In genomic region chr19:35031072-35031881, GRCh38 we compare ENCODE assay signal across 8 cellular contexts. TPM values are rescaled to one million over a fixed set of nuclear protein-coding genes. Genes with fewer than 3 reads are reported as not detected.
A peak's percentile ranks its signal among the peaks of the same experiment; 100 is the strongest.
DNase-seq lines count a peak whose midpoint lies in the region; ATAC-seq and TF ChIP-seq lines count a peak whose summit lies in the region.

No MANE protein-coding gene starts in this region.

- H3K27me3 Mint-ChIP-seq in endothelial cell (ENCODE audit: unreplicated experiment) = peaks cover 31% of the 10 kb centered on the region

- H3K4me3 Mint-ChIP-seq in endothelial cell (ENCODE audit: unreplicated experiment) = peak overlapping the region; percentile 80

- H3K4me3 ChIP-seq in PC-9 (peak overlapping the region; percentile 46; the same call in 1 of the 2 replicates), muscle layer of duodenum (ENCODE audit: low read depth in 1 of 2, low read length in 2 of 2) (peak overlapping the region; percentile 38 to 68)

- peak overlapping the region; percentile 34 for H3K27ac Mint-ChIP-seq in endothelial cell (ENCODE audit: unreplicated experiment)

- H2AFZ ChIP-seq in PC-9 = peak overlapping the region; percentile 65; the same call in 1 of the 2 replicates

- H3K27ac ChIP-seq in PC-9 = no peak overlapping the region
- H3K27ac ChIP-seq in muscle layer of duodenum (ENCODE audit: low read length) = no peak overlapping the region

- POLR2A ChIA-PET in PC-9 (lab: Charles Lee; ENCODE audit: unreplicated experiment) = interaction anchor here (0.6 kb wide), 1 partner anchor 287 kb away, joined by 10 read pairs; no protein-coding TSS in a partner anchor

- H3K79me2 ChIP-seq in PC-9 (ENCODE audit: low read depth) = no peaks in the 10 kb centered on the region

- no peaks in the 10 kb centered on the region for H3K9me3 Mint-ChIP-seq in endothelial cell (ENCODE audit: unreplicated experiment)

- H3K4me2 ChIP-seq in PC-9 = peak overlapping the region; percentile 76

- DNase-seq in Daoy (ENCODE audit: low read depth) (peak; percentile 46), PC-9 (peak in 1 of 2 experiments; percentile 35), endothelial cell (ENCODE audit: low spot score) (no peak), SHP77 treated with DMSO at 0.1 percent for 48 hours (lab: John Stamatoyannopoulos, UW) (no peak)

- CTCF ChIA-PET in PC-9 (lab: Charles Lee) = no interaction called here

- intact Hi-C loops in PC-9 (cut with micrococcal nuclease; ENCODE audit: unreplicated experiment) = no loop called here

- H3K4me1 Mint-ChIP-seq in endothelial cell (ENCODE audit: unreplicated experiment) = peaks cover 6% of the 10 kb centered on the region

- no peak for ATAC-seq in GM18511 (IDR thresholded peaks at IDR 0.05; ENCODE audit: unreplicated experiment)
- ATAC-seq in HG03159 (IDR thresholded peaks at IDR 0.05; ENCODE audit: unreplicated experiment) = no peak
- ATAC-seq in HG02623 (IDR thresholded peaks at IDR 0.05; ENCODE audit: unreplicated experiment) = no peak

- no TSS peak for BruUV-seq in PC-9 (replicated peaks; lab: Mats Ljungman, UMichigan)

- no peaks in the 10 kb centered on the region for H4K20me1 ChIP-seq in PC-9 (ENCODE audit: insufficient read depth)

- peaks cover 22% of the 10 kb centered on the region for H3K36me3 Mint-ChIP-seq in endothelial cell (ENCODE audit: low read depth, unreplicated experiment)

- H3K9me3 ChIP-seq in PC-9 (ENCODE audit: insufficient read depth, low read depth) (no peaks in the 10 kb centered on the region), muscle layer of duodenum (ENCODE audit: control insufficient read depth in 1 of 2, low read length in 2 of 2) (no peaks in the 10 kb centered on the region)

- H3K4me1 ChIP-seq in PC-9 (replicated peaks; ENCODE audit: insufficient read depth) (peaks cover 12% of the 10 kb centered on the region; the same call in 1 of the 2 replicates), muscle layer of duodenum (ENCODE audit: control insufficient read depth in 1 of 2, insufficient read depth in 2 of 2, low read length in 2 of 2) (peaks cover 0 to 9% of the 10 kb centered on the region in 2 donors)

- no peaks in the 10 kb centered on the region for H3K9me2 ChIP-seq in PC-9 (ENCODE audit: insufficient read depth)

- TF ChIP-seq CTCF in PC-9 (conservative IDR thresholded peaks at IDR 0.05) = no peak
- no peak for TF ChIP-seq CTCF in endothelial cell (IDR thresholded peaks at IDR 0.05; ENCODE audit: unreplicated experiment)

- H3K36me3 ChIP-seq in PC-9 (ENCODE audit: low read depth) (no peaks in the 10 kb centered on the region), muscle layer of duodenum (ENCODE audit: control insufficient read depth in 1 of 2, insufficient read depth in 2 of 2, low read length in 2 of 2) (peaks cover 0 to 21% of the 10 kb centered on the region in 2 donors)

- peaks cover 23% of the 10 kb centered on the region for H3F3A ChIP-seq in PC-9 (ENCODE audit: insufficient read depth, low read depth)

- H3K27me3 ChIP-seq in PC-9 (ENCODE audit: insufficient read depth, low read depth) = peaks cover 21% of the 10 kb centered on the region
- no peaks in the 10 kb centered on the region for H3K27me3 ChIP-seq in muscle layer of duodenum (ENCODE audit: low read depth, low read length)

RNA-seq across cellular contexts. Expression of gene SCN1B, which starts 1.0 kb away (rescaled TPM):
- total RNA-seq in Daoy (2014; rRNA removed; shearing (Covaris generic)) = 2.9 and 6.6 TPM in 2 replicates
- total RNA-seq in PC-9 (2021) = 2.4 and 3.0 TPM in 2 replicates
- 0.62 TPM for total RNA-seq in endothelial cell (ENCODE audit: unreplicated experiment)

RNA-seq across cellular contexts. Expression of gene HPN, which starts 10.2 kb away (rescaled TPM):
- not detected in 2 replicates for total RNA-seq in Daoy (2014; rRNA removed; shearing (Covaris generic))
- total RNA-seq in PC-9 (2021) (12.3 and 19.2 TPM in 2 replicates), endothelial cell (ENCODE audit: unreplicated experiment) (1.3 TPM)

RNA-seq across cellular contexts. Expression of gene GRAMD1A, which starts 31.2 kb away (rescaled TPM):
- total RNA-seq in Daoy (2014; rRNA removed; shearing (Covaris generic)) = 11.6 and 14.1 TPM in 2 replicates
- total RNA-seq in PC-9 (2021) = 62.7 and 105 TPM in 2 replicates
- 156 TPM for total RNA-seq in endothelial cell (ENCODE audit: unreplicated experiment)
